17 cellular contexts compared by ENCODE assay signal in genomic region chr15:27623560-27624305, GRCh38.
DNase-seq lines count a peak whose midpoint lies in the region; TF ChIP-seq lines count a peak whose summit lies in the region.
"Had no signal": no experiment of that assay in that cellular context is flagged by ENCODE, and none has a peak within 500 bp of the region (broad histone marks: within the 10 kb centered on the region; RNA-seq: fewer than 3 reads in every experiment).

No MANE protein-coding gene starts in this region.

- peaks cover 32% of the 10 kb centered on the region for H3F3A ChIP-seq in MM.1S (ENCODE audit: insufficient read depth, low read length)
- peaks cover 10% of the 10 kb centered on the region; the same call in 1 of the 2 replicates for H3F3A ChIP-seq in SU-DHL-6 (ENCODE audit: insufficient read depth)

- no peaks in the 10 kb centered on the region for H3K9me2 ChIP-seq in MM.1S (replicated peaks; ENCODE audit: insufficient read depth, low read length)
- no peaks in the 10 kb centered on the region for H3K9me2 ChIP-seq in SU-DHL-6 (replicated peaks; ENCODE audit: insufficient read depth, low read length)
- H3K9me2 ChIP-seq: SK-N-SH had no signal

- H3K4me1 ChIP-seq in MM.1S (ENCODE audit: low read length) = peaks cover 24% of the 10 kb centered on the region
- H3K4me1 ChIP-seq in left ventricle myocardium inferior = no peaks in the 10 kb centered on the region
- H3K4me1 ChIP-seq: HAP-1 had no signal

- H2AFZ ChIP-seq in MM.1S (ENCODE audit: low read length) (peak overlapping the region; percentile 5; the same call in 1 of the 2 replicates), SU-DHL-6 (ENCODE audit: low read depth, low read length, severe bottlenecking) (no peak overlapping the region)

- H3K9me3 ChIP-seq in MM.1S (replicated peaks; ENCODE audit: insufficient read depth, low read length) = no peaks in the 10 kb centered on the region
- H3K9me3 ChIP-seq in SU-DHL-6 (ENCODE audit: insufficient read depth, low read length) = 0 out of 2 replicates have a peak, but pooled peaks cover 7% of the 10 kb centered on the region
- peaks cover 27% of the 10 kb centered on the region for H3K9me3 ChIP-seq in left ventricle myocardium inferior (replicated peaks)
- H3K9me3 ChIP-seq: SK-N-SH had no signal

- TF ChIP-seq CTCF in GM12865 (IDR thresholded peaks at IDR 0.05; ENCODE audit: insufficient read depth, low read depth, low read length, missing control alignments) (no peak), MM.1S (IDR thresholded peaks at IDR 0.05; ENCODE audit: low read length) (no peak), SU-DHL-6 (IDR thresholded peaks at IDR 0.05; ENCODE audit: insufficient read depth, low read length, poor library complexity, severe bottlenecking) (no peak), left ventricle myocardium inferior (IDR thresholded peaks at IDR 0.05; ENCODE audit: borderline replicate concordance) (no peak)

- no peak overlapping the region for H3K4me3 ChIP-seq in GM12865 (ENCODE audit: low read depth, low read length)
- peak overlapping the region; percentile 50 for H3K4me3 ChIP-seq in MM.1S (ENCODE audit: low read length)
- H3K4me3 ChIP-seq in SU-DHL-6 (ENCODE audit: insufficient read depth, low read length, poor library complexity, severe bottlenecking) = peak overlapping the region; percentile 17
- no peak overlapping the region for H3K4me3 ChIP-seq in left ventricle myocardium inferior
- H3K4me3 ChIP-seq: HAP-1 had no signal

- H3K9ac ChIP-seq in MM.1S (ENCODE audit: low read length) (peak overlapping the region; percentile 86), SU-DHL-6 (ENCODE audit: low read length) (no peak overlapping the region)
- H3K9ac ChIP-seq: SK-N-SH had no signal

- H3K27me3 ChIP-seq in MM.1S (replicated peaks; ENCODE audit: insufficient read depth, low read length) (no peaks in the 10 kb centered on the region), SU-DHL-6 (ENCODE audit: low read length) (no peaks in the 10 kb centered on the region), left ventricle myocardium inferior (ENCODE audit: low read depth) (peaks cover 3% of the 10 kb centered on the region)

- peak; percentile 41 for DNase-seq in DMS53 (lab: John Stamatoyannopoulos, UW)
- DNase-seq in DMS53 treated with DMSO at 0.1 percent for 48 hours (lab: John Stamatoyannopoulos, UW; ENCODE audit: unreplicated experiment) = no peak
- peak; percentile 3 for DNase-seq in GM12865 (ENCODE audit: low read depth)
- DNase-seq in MM.1S = peak; percentile 93
- no peak for DNase-seq in left ventricle myocardium inferior
- DNase-seq in AG20443 (ENCODE audit: low spot score) = no peak
- DNase-seq in T-helper 9 cell = no peak
- DNase-seq: IMR-90, MV-4-11, NCI-H1436 treated with DMSO at 0.1 percent for 48 hours, NCI-H446 treated with DMSO at 0.1 percent for 48 hours, SHP77, SK-N-SH, T-helper 1 cell had no signal

- H3K4me2 ChIP-seq in MM.1S (ENCODE audit: low read depth, low read length) (peak overlapping the region; percentile 88), SU-DHL-6 (ENCODE audit: low read depth, low read length, poor library complexity, severe bottlenecking) (peak overlapping the region; percentile 47)
- H3K4me2 ChIP-seq: SK-N-SH had no signal

- intact Hi-C loops in left ventricle myocardium inferior (cut with micrococcal nuclease) = no loop called here

- no peaks in the 10 kb centered on the region for H3K36me3 ChIP-seq in MM.1S (replicated peaks; ENCODE audit: insufficient read depth, low read length)
- H3K36me3 ChIP-seq in SU-DHL-6 (ENCODE audit: low read length) = no peaks in the 10 kb centered on the region
- H3K36me3 ChIP-seq in left ventricle myocardium inferior = no peaks in the 10 kb centered on the region
- H3K36me3 ChIP-seq: HAP-1 had no signal

- H3K27ac ChIP-seq in MM.1S (ENCODE audit: low read length) = peak overlapping the region; percentile 97
- peak overlapping the region; percentile 74 for H3K27ac ChIP-seq in SU-DHL-6 (ENCODE audit: low read depth, low read length)
- no peak overlapping the region for H3K27ac ChIP-seq in left ventricle myocardium inferior (replicated peaks)
- H3K27ac ChIP-seq: 22Rv1 had no signal

- no peaks in the 10 kb centered on the region for H3K79me2 ChIP-seq in MM.1S (ENCODE audit: low read length)
- H3K79me2 ChIP-seq in SU-DHL-6 (ENCODE audit: insufficient read depth, low read length) = no peaks in the 10 kb centered on the region

- H4K20me1 ChIP-seq in MM.1S (ENCODE audit: insufficient read depth, low read length) (no peaks in the 10 kb centered on the region), SU-DHL-6 (ENCODE audit: low read depth, low read length) (no peaks in the 10 kb centered on the region)

Comparison
In these comparisons a context has a peak if more than half of its experiments do, and no peak if none do; other contexts are left out.
1. DNase-seq: peak in DMS53 (single experiment), GM12865 (single experiment) and MM.1S (single experiment); none in DMS53 treated with DMSO at 0.1 percent for 48 hours (single experiment), left ventricle myocardium inferior (single experiment), AG20443 (single experiment) and T-helper 9 cell (single experiment).
2. H3K4me3 ChIP-seq: peak in MM.1S (single experiment) and SU-DHL-6 (single experiment); none in GM12865 (single experiment) and left ventricle myocardium inferior (single experiment).